17 cellular contexts compared by ENCODE assay signal in genomic region chr13:104408733-104409132, GRCh38.
DNase-seq lines count a peak whose midpoint lies in the region; ATAC-seq and TF ChIP-seq lines count a peak whose summit lies in the region.
"Had no signal": no experiment of that assay in that cellular context is flagged by ENCODE, and none has a peak within 500 bp of the region (broad histone marks: within the 10 kb centered on the region; RNA-seq: fewer than 3 reads in every experiment).

No MANE protein-coding gene starts in this region.

- H3K27ac ChIP-seq in smooth muscle cell (ENCODE audit: low read depth): no peak overlapping the region
- no peak overlapping the region for H3K27ac ChIP-seq in CD8-positive, alpha-beta T cell (ENCODE audit: low read depth, low read length)
- H3K27ac ChIP-seq: GM23248, RWPE1, SJCRH30 had no signal

- no peaks in the 10 kb centered on the region for H3K36me3 ChIP-seq in smooth muscle cell (ENCODE audit: low read depth)
- H3K36me3 ChIP-seq in CD8-positive, alpha-beta T cell (ENCODE audit: insufficient read depth, low read length): no peaks in the 10 kb centered on the region
- H3K36me3 ChIP-seq: BE2C, SJCRH30 had no signal

- H3K9ac ChIP-seq in smooth muscle cell (ENCODE audit: low read depth): no peak overlapping the region
- H3K9ac ChIP-seq: GM23248 had no signal

- no peaks in the 10 kb centered on the region for H3K27me3 ChIP-seq in smooth muscle cell (ENCODE audit: low read depth)
- H3K27me3 ChIP-seq in CD8-positive, alpha-beta T cell (ENCODE audit: insufficient read depth, low read length): no peaks in the 10 kb centered on the region
- H3K27me3 ChIP-seq: BE2C, SJCRH30 had no signal

- POLR2A ChIA-PET in CD8-positive, alpha-beta T cell (lab: Charles Lee): no interaction called here

- WGBS in smooth muscle cell (ENCODE audit: low lambda C conversion rate): 52% methylated on average over 1 of the region's 1 CpG

- H3K4me1 ChIP-seq in smooth muscle cell (ENCODE audit: low read depth): no peaks in the 10 kb centered on the region
- H3K4me1 ChIP-seq in CD8-positive, alpha-beta T cell (ENCODE audit: insufficient read depth, low read length): no peaks in the 10 kb centered on the region
- H3K4me1 ChIP-seq: BE2C, SJCRH30 had no signal

- H3K4me1 Mint-ChIP-seq in CD8-positive, alpha-beta T cell (ENCODE audit: low read depth): no peaks in the 10 kb centered on the region

- no peaks in the 10 kb centered on the region for H3K9me3 ChIP-seq in smooth muscle cell (replicated peaks; ENCODE audit: low read depth)
- H3K9me3 ChIP-seq in CD8-positive, alpha-beta T cell (ENCODE audit: low read length): no peaks in the 10 kb centered on the region
- H3K9me3 ChIP-seq: BE2C, SJCRH30 had no signal

- H4K20me1 ChIP-seq in smooth muscle cell (ENCODE audit: low read depth): no peaks in the 10 kb centered on the region

- intact Hi-C loops in CD8-positive, alpha-beta T cell (cut with DNase I, micrococcal nuclease): no loop called here

- ATAC-seq in CD8-positive, alpha-beta T cell: no peak
- ATAC-seq: HCT116 had no signal

- TF ChIP-seq CTCF in epithelial cell of esophagus (IDR thresholded peaks at IDR 0.05; ENCODE audit: insufficient read depth, low read depth, low read length, missing control alignments) (no peak), smooth muscle cell (IDR thresholded peaks at IDR 0.05; ENCODE audit: borderline replicate concordance, insufficient read depth, poor library complexity, severe bottlenecking) (no peak)
- no peak for TF ChIP-seq CTCF in CD8-positive, alpha-beta T cell (IDR thresholded peaks at IDR 0.05)

- no peak overlapping the region for H3K4me3 Mint-ChIP-seq in CD8-positive, alpha-beta T cell
- H3K4me3 Mint-ChIP-seq: CD4-positive, alpha-beta T cell had no signal

- no peaks in the 10 kb centered on the region for H3K9me3 Mint-ChIP-seq in CD8-positive, alpha-beta T cell

- peaks cover 6% of the 10 kb centered on the region for H3F3A ChIP-seq in smooth muscle cell (ENCODE audit: low read depth)

- H2AFZ ChIP-seq in smooth muscle cell (ENCODE audit: low read depth): no peak overlapping the region
- H2AFZ ChIP-seq: GM23248 had no signal

- CTCF ChIA-PET in CD8-positive, alpha-beta T cell (lab: Charles Lee): interaction anchor here (0.7 to 0.8 kb wide), 2 partner anchors 177 to 1117 kb away, joined by 3 to 6 read pairs; no protein-coding TSS in a partner anchor

- no peak overlapping the region for H3K4me3 ChIP-seq in epithelial cell of esophagus (ENCODE audit: low read length)
- H3K4me3 ChIP-seq in smooth muscle cell: no peak overlapping the region
- no peak overlapping the region for H3K4me3 ChIP-seq in CD8-positive, alpha-beta T cell (ENCODE audit: low read depth, low read length)
- H3K4me3 ChIP-seq: GM23248, SJCRH30 had no signal

- H3K4me2 ChIP-seq in smooth muscle cell: peak overlapping the region; percentile 43

- H3K79me2 ChIP-seq in smooth muscle cell (ENCODE audit: low read depth): no peaks in the 10 kb centered on the region

- DNase-seq in LHCN-M2 (ENCODE audit: low read depth) (peak; percentile 5), amniotic epithelial cell (ENCODE audit: low read depth) (peak; percentile 41), epithelial cell of esophagus (ENCODE audit: low read depth) (peak; percentile 26), smooth muscle cell (lab: John Stamatoyannopoulos, UW; ENCODE audit: unreplicated experiment) (no peak), NK-92 (lab: John Stamatoyannopoulos, UW; ENCODE audit: unreplicated experiment) (no peak), NOMO-1 treated with DMSO at 0.1 percent for 48 hours (lab: John Stamatoyannopoulos, UW; ENCODE audit: unreplicated experiment) (no peak)
- no peak for DNase-seq in CD8-positive, alpha-beta T cell
- DNase-seq: BE2C; CD4-positive, alpha-beta T cell; DMS79; GM23248; NCI-H146; NCI-H2081 treated with DMSO at 0.1 percent for 48 hours; NCI-H524; SJCRH30 had no signal

- H3K27me3 Mint-ChIP-seq in CD8-positive, alpha-beta T cell (ENCODE audit: low read depth): no peaks in the 10 kb centered on the region
- H3K27me3 Mint-ChIP-seq: CD4-positive, alpha-beta T cell had no signal

- H3K36me3 Mint-ChIP-seq in CD8-positive, alpha-beta T cell: no peaks in the 10 kb centered on the region

- H3K27ac Mint-ChIP-seq in CD8-positive, alpha-beta T cell: no peak overlapping the region
- H3K27ac Mint-ChIP-seq: CD4-positive, alpha-beta T cell had no signal

Comparison
In these comparisons a context has a peak if more than half of its experiments do, and no peak if none do; other contexts are left out.
1. DNase-seq: peak in LHCN-M2 (single experiment), amniotic epithelial cell (single experiment) and epithelial cell of esophagus (single experiment); none in smooth muscle cell (single experiment), NK-92 (single experiment), NOMO-1 treated with DMSO at 0.1 percent for 48 hours (single experiment) and CD8-positive, alpha-beta T cell (0 of 7).